Comparison of ENCODE assay signal across 10 cellular contexts in genomic region chr3:196135693-196136639, GRCh38. TPM values are rescaled to one million over a fixed set of nuclear protein-coding genes. Genes with fewer than 3 reads are reported as not detected.
DNase-seq lines count a peak whose midpoint lies in the region; ATAC-seq and TF ChIP-seq lines count a peak whose summit lies in the region.
"Had no signal": no experiment of that assay in that cellular context is flagged by ENCODE, and none has a peak within 500 bp of the region (broad histone marks: within the 10 kb centered on the region; RNA-seq: fewer than 3 reads in every experiment).

No MANE protein-coding gene starts in this region.

- no peak overlapping the region for H2BK120ac ChIP-seq in mesendoderm (ENCODE audit: low read depth, low read length)

- DNase-seq in Right ventricle myocardium superior (no peak), cardiac septum (ENCODE audit: low spot score) (no peak), dermis blood vessel endothelial cell (peak; percentile 62), mesendoderm (peak; percentile 53), aorta (peak in 1 of 2 donors; percentile 43), esophagus muscularis mucosa (ENCODE audit: extremely low spot score) (no peak)
- DNase-seq: activated CD4-positive, alpha-beta T cell treated with anti-CD3 and anti-CD28 coated beads, Interleukin-2, amount 50 U/mL, for 1 hour; amygdala had no signal

- no peak overlapping the region for H3K23ac ChIP-seq in mesendoderm (ENCODE audit: low read length)

- H3K27ac ChIP-seq in mesendoderm (ENCODE audit: low read depth, low read length) (no peak overlapping the region), aorta (ENCODE audit: low read depth in 1 of 2, low read length in 2 of 2) (no peak overlapping the region), esophagus muscularis mucosa (replicated peaks in 1 of 4) (no peak overlapping the region)

- no peak for TF ChIP-seq CTCF in esophagus muscularis mucosa (IDR thresholded peaks at IDR 0.05)

- H3K18ac ChIP-seq in mesendoderm (ENCODE audit: low read length): no peak overlapping the region

- no peaks in the 10 kb centered on the region for H3K79me1 ChIP-seq in mesendoderm (ENCODE audit: low read length)

- H3K27me3 ChIP-seq in mesendoderm (ENCODE audit: insufficient read depth, low read length, poor library complexity): no peaks in the 10 kb centered on the region
- H3K27me3 ChIP-seq in aorta (ENCODE audit: control insufficient read depth in 1 of 2, insufficient read depth in 2 of 2, low read length in 1 of 2): no peaks in the 10 kb centered on the region
- H3K27me3 ChIP-seq in esophagus muscularis mucosa: no peaks in the 10 kb centered on the region

- H4K5ac ChIP-seq in mesendoderm (ENCODE audit: low read length): no peak overlapping the region

- no peaks in the 10 kb centered on the region for H3K4me1 ChIP-seq in mesendoderm (ENCODE audit: control insufficient read depth, low read depth, low read length)
- H3K4me1 ChIP-seq in aorta (ENCODE audit: control insufficient read depth in 1 of 2, insufficient read depth in 2 of 2, low read length in 2 of 2): no peaks in the 10 kb centered on the region
- H3K4me1 ChIP-seq in esophagus muscularis mucosa: no peaks in the 10 kb centered on the region

- H3K56ac ChIP-seq in mesendoderm (ENCODE audit: low read length): peak overlapping the region; percentile 34

- H3K9me3 ChIP-seq in aorta (ENCODE audit: control insufficient read depth, low read length): no peaks in the 10 kb centered on the region
- no peaks in the 10 kb centered on the region for H3K9me3 ChIP-seq in esophagus muscularis mucosa

- intact Hi-C loops in Right ventricle myocardium superior (cut with DNase I): no loop called here
- intact Hi-C loops in cardiac septum (cut with DNase I): no loop called here
- intact Hi-C loops in aorta (cut with DNase I): no loop called here
- intact Hi-C loops in esophagus muscularis mucosa (cut with DNase I): no loop called here

- H3K4ac ChIP-seq in mesendoderm (ENCODE audit: low read depth, low read length): no peak overlapping the region

- H2BK5ac ChIP-seq in mesendoderm (ENCODE audit: low read length): no peak overlapping the region

- no peaks in the 10 kb centered on the region for H3K36me3 ChIP-seq in mesendoderm (ENCODE audit: control insufficient read depth, insufficient read depth, low read length)
- no peaks in the 10 kb centered on the region for H3K36me3 ChIP-seq in aorta (ENCODE audit: control insufficient read depth in 1 of 2, insufficient read depth in 2 of 2, low read length in 1 of 2)
- no peaks in the 10 kb centered on the region for H3K36me3 ChIP-seq in esophagus muscularis mucosa

- no CpG with 5 or more reads among the region's 12 CpGs for WGBS in mesendoderm (ENCODE audit: extremely low coverage, insufficient coverage, low lambda C conversion rate)
- WGBS in aorta, 2 donors: 60 to 65% methylated on average over 12 of the region's 12 CpGs
- 70% methylated on average over 12 of the region's 12 CpGs for WGBS in esophagus muscularis mucosa

- H4K8ac ChIP-seq in mesendoderm (ENCODE audit: low read depth, low read length): no peak overlapping the region

- H3K4me3 ChIP-seq in mesendoderm (ENCODE audit: low read length) (no peak overlapping the region), aorta (ENCODE audit: low read length in 2 of 2) (no peak overlapping the region), esophagus muscularis mucosa (no peak overlapping the region)

- no peak for TF ChIP-seq POLR2A in esophagus muscularis mucosa (IDR thresholded peaks at IDR 0.05; ENCODE audit: low read depth)

- H3K9ac ChIP-seq in mesendoderm (ENCODE audit: low read length): no peak overlapping the region

- H3K79me2 ChIP-seq in mesendoderm (ENCODE audit: control insufficient read depth, insufficient read depth, low read length): no peaks in the 10 kb centered on the region

- no peak for TF ChIP-seq EP300 in esophagus muscularis mucosa (IDR thresholded peaks at IDR 0.05)

- no peak overlapping the region for H2BK15ac ChIP-seq in mesendoderm (replicated peaks; ENCODE audit: low read depth)

- no peak overlapping the region for H2AK5ac ChIP-seq in mesendoderm (ENCODE audit: low read length)

- H3K4me2 ChIP-seq in mesendoderm (ENCODE audit: low read length): no peak overlapping the region

- peak; percentile 79 for ATAC-seq in Right ventricle myocardium superior (ENCODE audit: poor library complexity)
- ATAC-seq in aorta (ENCODE audit: low FRiP score): peak; percentile 41
- no peak for ATAC-seq in HG03159 (IDR thresholded peaks at IDR 0.05; ENCODE audit: unreplicated experiment)
- no peak for ATAC-seq in HG02970 (IDR thresholded peaks at IDR 0.05; ENCODE audit: low FRiP score, unreplicated experiment)

RNA-seq across cellular contexts. Expression of gene TFRC, which starts 54.1 kb away (rescaled TPM):
- total RNA-seq in Right ventricle myocardium superior: 56.4 TPM
- 131 TPM for total RNA-seq in cardiac septum
- 96.3 and 175 TPM in 2 replicates for total RNA-seq in dermis blood vessel endothelial cell
- 31.8 TPM for polyA plus RNA-seq in mesendoderm (2013, experiment 1 of 2)
- polyA plus RNA-seq in mesendoderm (2013, experiment 2 of 2): 29.9 TPM
- 100 to 1,000 TPM in 1 of 2 donors, 10 to 100 TPM in 1; 81.8 to 141 TPM for total RNA-seq in aorta
- polyA plus RNA-seq in aorta: 10 to 100 TPM; 19.5 to 23.7 TPM
- 10 to 100 TPM; 47.5 to 81.3 (median 57.7) TPM for total RNA-seq in esophagus muscularis mucosa

Comparison
In these comparisons a context has a peak if more than half of its experiments do, and no peak if none do; other contexts are left out.
1. ATAC-seq: peak in Right ventricle myocardium superior (single experiment) and aorta (single experiment); none in HG03159 (single experiment) and HG02970 (single experiment).
2. DNase-seq: peak in dermis blood vessel endothelial cell (single experiment) and mesendoderm (single experiment); none in Right ventricle myocardium superior (single experiment), cardiac septum (single experiment) and esophagus muscularis mucosa (single experiment).